Comparison of ENCODE assay signal across 8 cellular contexts in genomic region chr5:67156976-67157583, GRCh38. TPM values are rescaled to one million over a fixed set of nuclear protein-coding genes. Genes with fewer than 3 reads are reported as not detected.
DNase-seq lines count a peak whose midpoint lies in the region; ATAC-seq and TF ChIP-seq lines count a peak whose summit lies in the region.

No MANE protein-coding gene starts in this region.

- H3K9me3 ChIP-seq in heart left ventricle: no peaks in the 10 kb centered on the region
- H3K9me3 ChIP-seq in SK-N-SH: no peaks in the 10 kb centered on the region
- no peaks in the 10 kb centered on the region for H3K9me3 ChIP-seq in ascending aorta

- H3K9ac ChIP-seq in SK-N-SH: no peak overlapping the region

- no peak overlapping the region for H3K4me3 ChIP-seq in heart left ventricle
- no peak overlapping the region; a peak in 1 of 4 replicates for H3K4me3 ChIP-seq in SK-N-SH (ENCODE audit: low read depth in 2 of 2, low read length in 1 of 2)
- no peak overlapping the region for H3K4me3 ChIP-seq in ascending aorta
- H3K4me3 ChIP-seq in kidney epithelial cell (ENCODE audit: low read depth, low read length): no peak overlapping the region

- no peak for TF ChIP-seq POLR2A in heart left ventricle (IDR thresholded peaks at IDR 0.05)

- TF ChIP-seq CTCF in heart left ventricle (IDR thresholded peaks at IDR 0.05) (peak; percentile 55 to 87 (median 71)), SK-N-SH (IDR thresholded peaks at IDR 0.05) (peak; percentile 89), ascending aorta (IDR thresholded peaks at IDR 0.05) (peak; percentile 62 to 81 (median 74)), kidney epithelial cell (IDR thresholded peaks at IDR 0.05; ENCODE audit: insufficient read depth, low read length, poor library complexity, severe bottlenecking) (peak; percentile 83)

- CTCF ChIA-PET in SK-N-SH (lab: Yijun Ruan, JAX): interaction anchor here (0.6 to 13.3 kb wide), 30 partner anchors 9 to 1115 kb away, joined by 3 to 201 read pairs (median 4); no protein-coding TSS in a partner anchor

- no peak for ATAC-seq in heart left ventricle
- no peak for ATAC-seq in left cardiac atrium
- ATAC-seq in HG03175 (IDR thresholded peaks at IDR 0.05; ENCODE audit: unreplicated experiment): peak; percentile 62

- H3K27ac ChIP-seq in heart left ventricle: no peak overlapping the region
- H3K27ac ChIP-seq in SK-N-SH (ENCODE audit: low read depth in 2 of 2, low read length in 1 of 2): peak overlapping the region in 1 of 2 experiments; percentile 50; a peak in 2 of 4 replicates
- no peak overlapping the region for H3K27ac ChIP-seq in ascending aorta

- peak; percentile 78 for TF ChIP-seq RAD21 in SK-N-SH (IDR thresholded peaks at IDR 0.05; ENCODE audit: low read length)

- H3K9me2 ChIP-seq in SK-N-SH: no peaks in the 10 kb centered on the region

- peaks cover 0 to 23% (median 8%) of the 10 kb centered on the region in 12 donors for H3K4me1 ChIP-seq in heart left ventricle
- H3K4me1 ChIP-seq in SK-N-SH (ENCODE audit: control insufficient read depth in 1 of 2, insufficient read depth in 2 of 2, low read depth in 1 of 2, low read length in 1 of 2): peaks cover 11 to 14% of the 10 kb centered on the region in 2 experiments; a peak in 2 of 4 replicates
- peaks cover 0 to 5% of the 10 kb centered on the region in 2 donors for H3K4me1 ChIP-seq in ascending aorta

- no peaks in the 10 kb centered on the region for H3K79me2 ChIP-seq in SK-N-SH (ENCODE audit: insufficient read depth)

- WGBS in heart left ventricle, 4 donors: 63 to 79% (median 72%) methylated on average over 5 of the region's 5 CpGs
- 48% methylated on average over 5 of the region's 5 CpGs for WGBS in SK-N-SH (ENCODE audit: low lambda C conversion rate)

- H3F3A ChIP-seq in SK-N-SH (replicated peaks; ENCODE audit: insufficient read depth): peaks cover 5% of the 10 kb centered on the region

- POLR2A ChIA-PET in SK-N-SH (lab: Yijun Ruan, JAX): no interaction called here

- peak in 1 of 2 experiments; percentile 26; a peak in 1 of 4 replicates for TF ChIP-seq EP300 in SK-N-SH (IDR thresholded peaks at IDR 0.05; ENCODE audit: borderline replicate concordance in 1 of 2, low read depth in 1 of 2, low read length in 1 of 2)

- H3K4me2 ChIP-seq in SK-N-SH: no peak overlapping the region

- no peaks in the 10 kb centered on the region for H4K20me1 ChIP-seq in SK-N-SH (ENCODE audit: insufficient read depth)

- H3K27me3 ChIP-seq in heart left ventricle (no peaks in the 10 kb centered on the region), SK-N-SH (ENCODE audit: insufficient read depth) (no peaks in the 10 kb centered on the region), ascending aorta (no peaks in the 10 kb centered on the region), kidney epithelial cell (ENCODE audit: control insufficient read depth, insufficient read depth, low read length) (no peaks in the 10 kb centered on the region)

- intact Hi-C loops in heart left ventricle (cut with DNase I): loop anchor here in 6 of 10 donors (2.0 to 10.0 kb wide), 4 partner anchors 52 to 345 kb away; no protein-coding TSS in a partner anchor
- intact Hi-C loops in left cardiac atrium (cut with DNase I): loop anchor here (2.0 to 10.0 kb wide), 2 partner anchors 52 to 342 kb away; no protein-coding TSS in a partner anchor
- intact Hi-C loops in ascending aorta (cut with DNase I): loop anchor here (1.0 to 5.0 kb wide), 2 partner anchors 52 to 345 kb away; no protein-coding TSS in a partner anchor

- H3K36me3 ChIP-seq in heart left ventricle (peaks cover 0 to 100% (median 46%) of the 10 kb centered on the region in 9 donors), SK-N-SH (replicated peaks in 1 of 2; ENCODE audit: control insufficient read depth in 1 of 2, insufficient read depth in 2 of 2, low read length in 1 of 2) (peaks cover 5 to 16% of the 10 kb centered on the region in 2 experiments), ascending aorta (peaks cover 14 to 34% of the 10 kb centered on the region in 2 donors), kidney epithelial cell (ENCODE audit: control insufficient read depth, insufficient read depth, low read length) (no peaks in the 10 kb centered on the region)

- H2AFZ ChIP-seq in SK-N-SH (ENCODE audit: low read depth): no peak overlapping the region

- DNase-seq in heart left ventricle: no peak
- DNase-seq in left cardiac atrium: no peak
- peak; percentile 57 for DNase-seq in SK-N-SH
- no peak for DNase-seq in ascending aorta (ENCODE audit: low spot score in 2 of 2)
- DNase-seq in kidney epithelial cell (ENCODE audit: low read depth): no peak
- DNase-seq in stimulated activated naive CD4-positive, alpha-beta T cell treated with Interleukin-2 at 50 U/mL for 16 hours (lab: John Stamatoyannopoulos, UW): peak; percentile 25
- no peak for DNase-seq in HuH-7.5 (ENCODE audit: low spot score)

TF ChIP-seq in SK-N-SH, 30 proteins besides CTCF, POLR2A, EP300 and RAD21:
- no peak for TF ChIP-seq SIN3A (IDR thresholded peaks at IDR 0.05; ENCODE audit: borderline replicate concordance, low read depth, low read length)
- no peak for TF ChIP-seq YY1 (IDR thresholded peaks at IDR 0.05; ENCODE audit: low read depth)
- TF ChIP-seq MXI1 (IDR thresholded peaks at IDR 0.05; ENCODE audit: low read depth, low read length): peak; percentile 30; the same call in 1 of the 2 replicates
- TF ChIP-seq NFIC (IDR thresholded peaks at IDR 0.05; ENCODE audit: borderline replicate concordance): no peak
- TF ChIP-seq JUND (IDR thresholded peaks at IDR 0.05): no peak
- TF ChIP-seq SMC3 (IDR thresholded peaks at IDR 0.05; ENCODE audit: low read depth, low read length): peak; percentile 87
- TF ChIP-seq MEF2A (IDR thresholded peaks at IDR 0.05; ENCODE audit: borderline replicate concordance, low read depth): no peak
- TF ChIP-seq RFX5 (IDR thresholded peaks at IDR 0.05; ENCODE audit: low read length): no peak
- TF ChIP-seq RCOR1 (IDR thresholded peaks at IDR 0.05; ENCODE audit: low read length): 0 out of 2 replicates have a peak, but pooled peaks have one; percentile 10
- TF ChIP-seq GATA2 (CRISPR knock-in tag; IDR thresholded peaks at IDR 0.05): peak; percentile 44; the same call in 1 of the 2 replicates

RNA-seq across cellular contexts. Expression of gene CD180, which starts 39.5 kb away (rescaled TPM):
- 1 to 10 TPM in 2 of 9 donors, under 1 TPM in 7; 0.18 to 7.7 (median 0.36) TPM for total RNA-seq in heart left ventricle
- polyA plus RNA-seq in heart left ventricle: under 1 TPM; 0.08 to 0.18 TPM
- 1 to 10 TPM in 1 of 2 donors, under 1 TPM in 1; 0.68 to 1.6 TPM for total RNA-seq in left cardiac atrium
- 0.02 TPM in 2 replicates for polyA plus RNA-seq in SK-N-SH (2012; rRNA removed)
- 0.01 and 0.03 TPM in 2 replicates for polyA plus RNA-seq in SK-N-SH (2012; cell fraction: cytosol; rRNA removed)
- polyA plus RNA-seq in SK-N-SH (2012; cell fraction: nucleus; rRNA removed): 0.01 TPM in 2 replicates
- 2.3 TPM for total RNA-seq in ascending aorta
- 0.04 TPM in 1 of 2 replicates, not detected in the other for total RNA-seq in kidney epithelial cell

Comparison
In these comparisons a context has a peak if more than half of its experiments do, and no peak if none do; other contexts are left out.
1. DNase-seq: peak in SK-N-SH (single experiment) and stimulated activated naive CD4-positive, alpha-beta T cell treated with Interleukin-2 at 50 U/mL for 16 hours (single experiment); none in heart left ventricle (0 of 5), left cardiac atrium (single experiment), ascending aorta (0 of 2), kidney epithelial cell (single experiment) and HuH-7.5 (single experiment).
2. Peak in every context shown above with its lines, with median percentiles within 50 percentile points of each other: CTCF ChIP-seq.